In the genomic region with DNA sequence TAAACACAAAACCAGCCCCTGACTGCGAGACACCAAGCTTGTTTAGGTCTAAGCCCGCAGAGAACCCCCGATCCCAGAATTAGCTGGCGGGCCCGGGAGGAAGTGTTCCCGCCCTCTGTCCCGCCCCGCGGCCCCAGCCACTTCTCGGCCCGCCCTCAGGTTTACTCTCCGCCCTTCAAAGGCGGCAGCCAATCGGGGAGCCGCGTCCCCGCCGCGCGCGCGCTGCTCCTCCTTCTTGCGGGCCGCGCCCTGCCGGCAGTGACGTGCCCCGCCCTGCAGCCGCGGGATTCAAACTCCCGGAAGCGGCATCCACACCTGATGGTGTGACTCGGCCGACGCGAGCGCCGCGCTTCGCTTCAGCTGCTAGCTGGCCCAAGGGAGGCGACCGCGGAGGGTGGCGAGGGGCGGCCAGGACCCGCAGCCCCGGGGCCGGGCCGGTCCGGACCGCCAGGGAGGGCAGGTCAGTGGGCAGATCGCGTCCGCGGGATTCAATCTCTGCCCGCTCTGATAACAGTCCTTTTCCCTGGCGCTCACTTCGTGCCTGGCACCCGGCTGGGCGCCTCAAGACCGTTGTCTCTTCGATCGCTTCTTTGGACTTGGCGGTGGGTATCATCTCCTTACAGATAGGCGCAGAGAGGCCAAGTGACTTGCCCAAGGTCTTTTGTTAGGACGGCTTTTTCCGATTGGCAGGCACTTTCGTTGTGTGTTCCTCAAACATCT, we compare ENCODE assay signal across 1 cellular context.
TF ChIP-seq lines count a peak whose summit lies in the region.

A gene (plus strand): TSS at position 291 of the 720 bp plus-strand sequence. CDS start 3,440 bp downstream, outside the sequence.

TF ChIP-seq in HEK293, 187 proteins besides CTCF, POLR2A, EP300 and RAD21 (continued from another document):
- TF ChIP-seq, protein P1, sequence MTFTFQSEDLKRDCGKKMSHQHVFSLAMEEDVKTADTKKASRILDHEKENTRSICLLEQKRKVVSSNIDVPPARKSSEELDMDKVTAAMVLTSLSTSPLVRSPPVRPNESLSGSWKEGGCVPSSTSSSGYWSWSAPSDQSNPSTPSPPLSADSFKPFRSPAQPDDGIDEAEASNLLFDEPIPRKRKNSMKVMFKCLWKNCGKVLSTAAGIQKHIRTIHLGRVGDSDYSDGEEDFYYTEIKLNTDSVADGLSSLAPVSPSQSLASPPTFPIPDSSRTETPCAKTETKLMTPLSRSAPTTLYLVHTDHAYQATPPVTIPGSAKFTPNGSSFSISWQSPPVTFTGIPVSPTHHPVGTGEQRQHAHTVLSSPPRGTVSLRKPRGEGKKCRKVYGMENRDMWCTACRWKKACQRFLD (tag by site-specific recombination; IDR thresholded peaks at IDR 0.05): no peak
- TF ChIP-seq, protein P2, sequence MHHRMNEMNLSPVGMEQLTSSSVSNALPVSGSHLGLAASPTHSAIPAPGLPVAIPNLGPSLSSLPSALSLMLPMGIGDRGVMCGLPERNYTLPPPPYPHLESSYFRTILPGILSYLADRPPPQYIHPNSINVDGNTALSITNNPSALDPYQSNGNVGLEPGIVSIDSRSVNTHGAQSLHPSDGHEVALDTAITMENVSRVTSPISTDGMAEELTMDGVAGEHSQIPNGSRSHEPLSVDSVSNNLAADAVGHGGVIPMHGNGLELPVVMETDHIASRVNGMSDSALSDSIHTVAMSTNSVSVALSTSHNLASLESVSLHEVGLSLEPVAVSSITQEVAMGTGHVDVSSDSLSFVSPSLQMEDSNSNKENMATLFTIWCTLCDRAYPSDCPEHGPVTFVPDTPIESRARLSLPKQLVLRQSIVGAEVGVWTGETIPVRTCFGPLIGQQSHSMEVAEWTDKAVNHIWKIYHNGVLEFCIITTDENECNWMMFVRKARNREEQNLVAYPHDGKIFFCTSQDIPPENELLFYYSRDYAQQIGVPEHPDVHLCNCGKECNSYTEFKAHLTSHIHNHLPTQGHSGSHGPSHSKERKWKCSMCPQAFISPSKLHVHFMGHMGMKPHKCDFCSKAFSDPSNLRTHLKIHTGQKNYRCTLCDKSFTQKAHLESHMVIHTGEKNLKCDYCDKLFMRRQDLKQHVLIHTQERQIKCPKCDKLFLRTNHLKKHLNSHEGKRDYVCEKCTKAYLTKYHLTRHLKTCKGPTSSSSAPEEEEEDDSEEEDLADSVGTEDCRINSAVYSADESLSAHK (tag by site-specific recombination; IDR thresholded peaks at IDR 0.05): peak; percentile 57; the same call in 1 of the 2 replicates
- TF ChIP-seq ZNF548 (tag by site-specific recombination; IDR thresholded peaks at IDR 0.05) (no peak), ZBTB1 (tag by site-specific recombination; IDR thresholded peaks at IDR 0.05) (no peak), ZNF175 (tag by site-specific recombination; IDR thresholded peaks at IDR 0.05) (no peak), SP2 (tag by site-specific recombination; IDR thresholded peaks at IDR 0.05) (peak; percentile 99), SP7 (tag by site-specific recombination; IDR thresholded peaks at IDR 0.05) (0 out of 2 replicates have a peak, but pooled peaks have one; percentile 31)
- TF ChIP-seq, protein P3, sequence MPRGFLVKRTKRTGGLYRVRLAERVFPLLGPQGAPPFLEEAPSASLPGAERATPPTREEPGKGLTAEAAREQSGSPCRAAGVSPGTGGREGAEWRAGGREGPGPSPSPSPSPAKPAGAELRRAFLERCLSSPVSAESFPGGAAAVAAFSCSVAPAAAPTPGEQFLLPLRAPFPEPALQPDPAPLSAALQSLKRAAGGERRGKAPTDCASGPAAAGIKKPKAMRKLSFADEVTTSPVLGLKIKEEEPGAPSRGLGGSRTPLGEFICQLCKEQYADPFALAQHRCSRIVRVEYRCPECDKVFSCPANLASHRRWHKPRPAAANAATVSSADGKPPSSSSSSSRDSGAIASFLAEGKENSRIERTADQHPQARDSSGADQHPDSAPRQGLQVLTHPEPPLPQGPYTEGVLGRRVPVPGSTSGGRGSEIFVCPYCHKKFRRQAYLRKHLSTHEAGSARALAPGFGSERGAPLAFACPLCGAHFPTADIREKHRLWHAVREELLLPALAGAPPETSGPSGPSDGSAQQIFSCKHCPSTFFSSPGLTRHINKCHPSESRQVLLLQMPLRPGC (tag by site-specific recombination; IDR thresholded peaks at IDR 0.05): 0 out of 2 replicates have a peak, but pooled peaks have one; percentile 11
- TF ChIP-seq, protein P4, sequence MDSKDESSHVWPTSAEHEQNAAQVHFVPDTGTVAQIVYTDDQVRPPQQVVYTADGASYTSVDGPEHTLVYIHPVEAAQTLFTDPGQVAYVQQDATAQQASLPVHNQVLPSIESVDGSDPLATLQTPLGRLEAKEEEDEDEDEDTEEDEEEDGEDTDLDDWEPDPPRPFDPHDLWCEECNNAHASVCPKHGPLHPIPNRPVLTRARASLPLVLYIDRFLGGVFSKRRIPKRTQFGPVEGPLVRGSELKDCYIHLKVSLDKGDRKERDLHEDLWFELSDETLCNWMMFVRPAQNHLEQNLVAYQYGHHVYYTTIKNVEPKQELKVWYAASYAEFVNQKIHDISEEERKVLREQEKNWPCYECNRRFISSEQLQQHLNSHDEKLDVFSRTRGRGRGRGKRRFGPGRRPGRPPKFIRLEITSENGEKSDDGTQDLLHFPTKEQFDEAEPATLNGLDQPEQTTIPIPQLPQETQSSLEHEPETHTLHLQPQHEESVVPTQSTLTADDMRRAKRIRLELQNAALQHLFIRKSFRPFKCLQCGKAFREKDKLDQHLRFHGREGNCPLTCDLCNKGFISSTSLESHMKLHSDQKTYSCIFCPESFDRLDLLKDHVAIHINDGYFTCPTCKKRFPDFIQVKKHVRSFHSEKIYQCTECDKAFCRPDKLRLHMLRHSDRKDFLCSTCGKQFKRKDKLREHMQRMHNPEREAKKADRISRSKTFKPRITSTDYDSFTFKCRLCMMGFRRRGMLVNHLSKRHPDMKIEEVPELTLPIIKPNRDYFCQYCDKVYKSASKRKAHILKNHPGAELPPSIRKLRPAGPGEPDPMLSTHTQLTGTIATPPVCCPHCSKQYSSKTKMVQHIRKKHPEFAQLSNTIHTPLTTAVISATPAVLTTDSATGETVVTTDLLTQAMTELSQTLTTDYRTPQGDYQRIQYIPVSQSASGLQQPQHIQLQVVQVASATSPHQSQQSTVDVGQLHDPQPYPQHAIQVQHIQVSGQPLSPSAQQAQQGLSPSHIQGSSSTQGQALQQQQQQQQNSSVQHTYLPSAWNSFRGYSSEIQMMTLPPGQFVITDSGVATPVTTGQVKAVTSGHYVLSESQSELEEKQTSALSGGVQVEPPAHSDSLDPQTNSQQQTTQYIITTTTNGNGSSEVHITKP (tag by site-specific recombination; IDR thresholded peaks at IDR 0.05): no peak
- TF ChIP-seq, protein P5, sequence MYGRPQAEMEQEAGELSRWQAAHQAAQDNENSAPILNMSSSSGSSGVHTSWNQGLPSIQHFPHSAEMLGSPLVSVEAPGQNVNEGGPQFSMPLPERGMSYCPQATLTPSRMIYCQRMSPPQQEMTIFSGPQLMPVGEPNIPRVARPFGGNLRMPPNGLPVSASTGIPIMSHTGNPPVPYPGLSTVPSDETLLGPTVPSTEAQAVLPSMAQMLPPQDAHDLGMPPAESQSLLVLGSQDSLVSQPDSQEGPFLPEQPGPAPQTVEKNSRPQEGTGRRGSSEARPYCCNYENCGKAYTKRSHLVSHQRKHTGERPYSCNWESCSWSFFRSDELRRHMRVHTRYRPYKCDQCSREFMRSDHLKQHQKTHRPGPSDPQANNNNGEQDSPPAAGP (tag by site-specific recombination; IDR thresholded peaks at IDR 0.05): no peak
